In genomic region chr18:68426731-68427315, GRCh38 we compare ENCODE assay signal across 1 cellular context.
TF ChIP-seq lines count a peak whose summit lies in the region.

No MANE protein-coding gene starts in this region.

TF ChIP-seq in GM23338, 12 proteins besides CTCF, POLR2A, EP300 and RAD21 (continued from another document):
- TF ChIP-seq ZNF462 (CRISPR knock-in tag; IDR thresholded peaks at IDR 0.05) (no peak), CREB1 (CRISPR knock-in tag; IDR thresholded peaks at IDR 0.05; ENCODE audit: low read depth) (no peak), STAT1 (IDR thresholded peaks at IDR 0.05; ENCODE audit: unreplicated experiment) (no peak), POLR2AphosphoS5 (IDR thresholded peaks at IDR 0.05; ENCODE audit: low read depth) (no peak), NANOG (IDR thresholded peaks at IDR 0.05; ENCODE audit: borderline replicate concordance) (no peak), REST (IDR thresholded peaks at IDR 0.05; ENCODE audit: unreplicated experiment) (no peak), ETS1 (IDR thresholded peaks at IDR 0.05) (no peak)
